Comparison of ENCODE assay signal across 1 cellular context in genomic region chr22:43151251-43152000, GRCh38.
TF ChIP-seq lines count a peak whose summit lies in the region.

TSS of gene TSPO (plus strand) at chr22:43151559. CDS start at chr22:43159239, 7,680 bp downstream.

TF ChIP-seq in K562, 482 proteins besides CTCF, POLR2A, EP300 and RAD21 (continued from another document and continues in another):
- TF ChIP-seq, protein P1, sequence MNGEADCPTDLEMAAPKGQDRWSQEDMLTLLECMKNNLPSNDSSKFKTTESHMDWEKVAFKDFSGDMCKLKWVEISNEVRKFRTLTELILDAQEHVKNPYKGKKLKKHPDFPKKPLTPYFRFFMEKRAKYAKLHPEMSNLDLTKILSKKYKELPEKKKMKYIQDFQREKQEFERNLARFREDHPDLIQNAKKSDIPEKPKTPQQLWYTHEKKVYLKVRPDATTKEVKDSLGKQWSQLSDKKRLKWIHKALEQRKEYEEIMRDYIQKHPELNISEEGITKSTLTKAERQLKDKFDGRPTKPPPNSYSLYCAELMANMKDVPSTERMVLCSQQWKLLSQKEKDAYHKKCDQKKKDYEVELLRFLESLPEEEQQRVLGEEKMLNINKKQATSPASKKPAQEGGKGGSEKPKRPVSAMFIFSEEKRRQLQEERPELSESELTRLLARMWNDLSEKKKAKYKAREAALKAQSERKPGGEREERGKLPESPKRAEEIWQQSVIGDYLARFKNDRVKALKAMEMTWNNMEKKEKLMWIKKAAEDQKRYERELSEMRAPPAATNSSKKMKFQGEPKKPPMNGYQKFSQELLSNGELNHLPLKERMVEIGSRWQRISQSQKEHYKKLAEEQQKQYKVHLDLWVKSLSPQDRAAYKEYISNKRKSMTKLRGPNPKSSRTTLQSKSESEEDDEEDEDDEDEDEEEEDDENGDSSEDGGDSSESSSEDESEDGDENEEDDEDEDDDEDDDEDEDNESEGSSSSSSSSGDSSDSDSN (IDR thresholded peaks at IDR 0.05; ENCODE audit: borderline replicate concordance in 1 of 2, low read depth in 2 of 2, low read length in 2 of 2): no peak
- TF ChIP-seq ZFX (CRISPR knock-in tag; IDR thresholded peaks at IDR 0.05): peak; percentile 51
- TF ChIP-seq, protein P2, sequence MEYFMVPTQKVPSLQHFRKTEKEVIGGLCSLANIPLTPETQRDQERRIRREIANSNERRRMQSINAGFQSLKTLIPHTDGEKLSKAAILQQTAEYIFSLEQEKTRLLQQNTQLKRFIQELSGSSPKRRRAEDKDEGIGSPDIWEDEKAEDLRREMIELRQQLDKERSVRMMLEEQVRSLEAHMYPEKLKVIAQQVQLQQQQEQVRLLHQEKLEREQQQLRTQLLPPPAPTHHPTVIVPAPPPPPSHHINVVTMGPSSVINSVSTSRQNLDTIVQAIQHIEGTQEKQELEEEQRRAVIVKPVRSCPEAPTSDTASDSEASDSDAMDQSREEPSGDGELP (CRISPR knock-in tag; IDR thresholded peaks at IDR 0.05; ENCODE audit: borderline replicate concordance): peak; percentile 21; the same call in 1 of the 2 replicates
- TF ChIP-seq CBX2 (IDR thresholded peaks at IDR 0.05; ENCODE audit: insufficient read depth, low read length, poor library complexity, severe bottlenecking): no peak
- TF ChIP-seq HMG20B (CRISPR knock-in tag; IDR thresholded peaks at IDR 0.05): no peak
- TF ChIP-seq, protein P3, sequence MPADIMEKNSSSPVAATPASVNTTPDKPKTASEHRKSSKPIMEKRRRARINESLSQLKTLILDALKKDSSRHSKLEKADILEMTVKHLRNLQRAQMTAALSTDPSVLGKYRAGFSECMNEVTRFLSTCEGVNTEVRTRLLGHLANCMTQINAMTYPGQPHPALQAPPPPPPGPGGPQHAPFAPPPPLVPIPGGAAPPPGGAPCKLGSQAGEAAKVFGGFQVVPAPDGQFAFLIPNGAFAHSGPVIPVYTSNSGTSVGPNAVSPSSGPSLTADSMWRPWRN (IDR thresholded peaks at IDR 0.05; ENCODE audit: low read depth): no peak
- no peak for TF ChIP-seq BRD9 (IDR thresholded peaks at IDR 0.05; ENCODE audit: low read depth, partially characterized antibody)
- TF ChIP-seq, protein P4, sequence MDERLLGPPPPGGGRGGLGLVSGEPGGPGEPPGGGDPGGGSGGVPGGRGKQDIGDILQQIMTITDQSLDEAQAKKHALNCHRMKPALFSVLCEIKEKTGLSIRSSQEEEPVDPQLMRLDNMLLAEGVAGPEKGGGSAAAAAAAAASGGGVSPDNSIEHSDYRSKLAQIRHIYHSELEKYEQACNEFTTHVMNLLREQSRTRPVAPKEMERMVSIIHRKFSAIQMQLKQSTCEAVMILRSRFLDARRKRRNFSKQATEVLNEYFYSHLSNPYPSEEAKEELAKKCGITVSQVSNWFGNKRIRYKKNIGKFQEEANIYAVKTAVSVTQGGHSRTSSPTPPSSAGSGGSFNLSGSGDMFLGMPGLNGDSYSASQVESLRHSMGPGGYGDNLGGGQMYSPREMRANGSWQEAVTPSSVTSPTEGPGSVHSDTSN (CRISPR knock-in tag; IDR thresholded peaks at IDR 0.05; ENCODE audit: low read depth): no peak
- TF ChIP-seq, protein P4 (tag; conservative IDR thresholded peaks at IDR 0.05; ENCODE audit: low read depth): no peak
- TF ChIP-seq ZC3H4 (CRISPR knock-in tag; IDR thresholded peaks at IDR 0.05; ENCODE audit: borderline replicate concordance): no peak
- TF ChIP-seq PKNOX1 (IDR thresholded peaks at IDR 0.05): no peak
- no peak for TF ChIP-seq POLR2AphosphoS5 (IDR thresholded peaks at IDR 0.05; ENCODE audit: control insufficient read depth, insufficient read depth, low read depth, low read length)
- TF ChIP-seq MBD2 (IDR thresholded peaks at IDR 0.05; ENCODE audit: borderline replicate concordance, low read depth): no peak
- 0 out of 2 replicates have a peak, but pooled peaks have one; percentile 37 for TF ChIP-seq LCOR (CRISPR knock-in tag; IDR thresholded peaks at IDR 0.05)
- TF ChIP-seq RBFOX2 (IDR thresholded peaks at IDR 0.05; ENCODE audit: low read depth, low read length): peak; percentile 51
- TF ChIP-seq RBM25 (IDR thresholded peaks at IDR 0.05; ENCODE audit: low read depth, low read length, severe bottlenecking): no peak
- TF ChIP-seq XRCC4 (IDR thresholded peaks at IDR 0.05; ENCODE audit: extremely low read depth, insufficient read depth, insufficient read length): no peak
- peak; percentile 31 for TF ChIP-seq NFIC (IDR thresholded peaks at IDR 0.05)
- TF ChIP-seq, protein P5, sequence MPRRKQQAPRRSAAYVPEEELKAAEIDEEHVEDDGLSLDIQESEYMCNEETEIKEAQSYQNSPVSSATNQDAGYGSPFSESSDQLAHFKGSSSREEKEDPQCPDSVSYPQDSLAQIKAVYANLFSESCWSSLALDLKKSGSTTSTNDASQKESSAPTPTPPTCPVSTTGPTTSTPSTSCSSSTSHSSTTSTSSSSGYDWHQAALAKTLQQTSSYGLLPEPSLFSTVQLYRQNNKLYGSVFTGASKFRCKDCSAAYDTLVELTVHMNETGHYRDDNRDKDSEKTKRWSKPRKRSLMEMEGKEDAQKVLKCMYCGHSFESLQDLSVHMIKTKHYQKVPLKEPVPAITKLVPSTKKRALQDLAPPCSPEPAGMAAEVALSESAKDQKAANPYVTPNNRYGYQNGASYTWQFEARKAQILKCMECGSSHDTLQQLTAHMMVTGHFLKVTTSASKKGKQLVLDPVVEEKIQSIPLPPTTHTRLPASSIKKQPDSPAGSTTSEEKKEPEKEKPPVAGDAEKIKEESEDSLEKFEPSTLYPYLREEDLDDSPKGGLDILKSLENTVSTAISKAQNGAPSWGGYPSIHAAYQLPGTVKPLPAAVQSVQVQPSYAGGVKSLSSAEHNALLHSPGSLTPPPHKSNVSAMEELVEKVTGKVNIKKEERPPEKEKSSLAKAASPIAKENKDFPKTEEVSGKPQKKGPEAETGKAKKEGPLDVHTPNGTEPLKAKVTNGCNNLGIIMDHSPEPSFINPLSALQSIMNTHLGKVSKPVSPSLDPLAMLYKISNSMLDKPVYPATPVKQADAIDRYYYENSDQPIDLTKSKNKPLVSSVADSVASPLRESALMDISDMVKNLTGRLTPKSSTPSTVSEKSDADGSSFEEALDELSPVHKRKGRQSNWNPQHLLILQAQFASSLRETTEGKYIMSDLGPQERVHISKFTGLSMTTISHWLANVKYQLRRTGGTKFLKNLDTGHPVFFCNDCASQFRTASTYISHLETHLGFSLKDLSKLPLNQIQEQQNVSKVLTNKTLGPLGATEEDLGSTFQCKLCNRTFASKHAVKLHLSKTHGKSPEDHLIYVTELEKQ (CRISPR knock-in tag; IDR thresholded peaks at IDR 0.05): no peak
- TF ChIP-seq NFE2 (IDR thresholded peaks at IDR 0.05; ENCODE audit: low read depth): no peak
- TF ChIP-seq E2F6 (IDR thresholded peaks at IDR 0.05; ENCODE audit: borderline replicate concordance in 1 of 2, extremely low read depth in 1 of 2, insufficient read depth in 1 of 2, insufficient read length in 1 of 2, low read depth in 1 of 2, low read length in 1 of 2, poor library complexity in 1 of 2, severe bottlenecking in 1 of 2): peak; percentile 97
- no peak for TF ChIP-seq ZHX1 (conservative IDR thresholded peaks at IDR 0.05; ENCODE audit: low read length)
- TF ChIP-seq KAT2B (IDR thresholded peaks at IDR 0.05; ENCODE audit: low read depth, low read length): no peak
- TF ChIP-seq, protein P6, sequence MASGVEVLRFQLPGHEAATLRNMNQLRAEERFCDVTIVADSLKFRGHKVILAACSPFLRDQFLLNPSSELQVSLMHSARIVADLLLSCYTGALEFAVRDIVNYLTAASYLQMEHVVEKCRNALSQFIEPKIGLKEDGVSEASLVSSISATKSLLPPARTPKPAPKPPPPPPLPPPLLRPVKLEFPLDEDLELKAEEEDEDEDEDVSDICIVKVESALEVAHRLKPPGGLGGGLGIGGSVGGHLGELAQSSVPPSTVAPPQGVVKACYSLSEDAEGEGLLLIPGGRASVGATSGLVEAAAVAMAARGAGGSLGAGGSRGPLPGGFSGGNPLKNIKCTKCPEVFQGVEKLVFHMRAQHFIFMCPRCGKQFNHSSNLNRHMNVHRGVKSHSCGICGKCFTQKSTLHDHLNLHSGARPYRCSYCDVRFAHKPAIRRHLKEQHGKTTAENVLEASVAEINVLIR (CRISPR knock-in tag; IDR thresholded peaks at IDR 0.05): no peak
- no peak for TF ChIP-seq FOXA3 (CRISPR knock-in tag; conservative IDR thresholded peaks at IDR 0.05 in 1 of 2, IDR thresholded peaks at IDR 0.05 in 1 of 2)
- peak; percentile 88 for TF ChIP-seq ZNF592 (IDR thresholded peaks at IDR 0.05)
- peak; percentile 71 for TF ChIP-seq POLR2G (IDR thresholded peaks at IDR 0.05; ENCODE audit: low read depth, low read length)
- no peak for TF ChIP-seq TBL1XR1 (IDR thresholded peaks at IDR 0.05; ENCODE audit: low read length in 2 of 2)
- TF ChIP-seq MCM2 (IDR thresholded peaks at IDR 0.05; ENCODE audit: low read depth): no peak
- TF ChIP-seq SNAPC5 (CRISPR knock-in tag; IDR thresholded peaks at IDR 0.05): no peak
- no peak for TF ChIP-seq NCOA6 (IDR thresholded peaks at IDR 0.05)
- TF ChIP-seq, protein P7, sequence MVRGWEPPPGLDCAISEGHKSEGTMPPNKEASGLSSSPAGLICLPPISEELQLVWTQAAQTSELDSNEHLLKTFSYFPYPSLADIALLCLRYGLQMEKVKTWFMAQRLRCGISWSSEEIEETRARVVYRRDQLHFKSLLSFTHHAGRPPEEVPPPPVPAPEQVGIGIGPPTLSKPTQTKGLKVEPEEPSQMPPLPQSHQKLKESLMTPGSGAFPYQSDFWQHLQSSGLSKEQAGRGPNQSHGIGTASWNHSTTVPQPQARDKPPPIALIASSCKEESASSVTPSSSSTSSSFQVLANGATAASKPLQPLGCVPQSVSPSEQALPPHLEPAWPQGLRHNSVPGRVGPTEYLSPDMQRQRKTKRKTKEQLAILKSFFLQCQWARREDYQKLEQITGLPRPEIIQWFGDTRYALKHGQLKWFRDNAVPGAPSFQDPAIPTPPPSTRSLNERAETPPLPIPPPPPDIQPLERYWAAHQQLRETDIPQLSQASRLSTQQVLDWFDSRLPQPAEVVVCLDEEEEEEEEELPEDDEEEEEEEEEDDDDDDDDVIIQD (CRISPR knock-in tag; IDR thresholded peaks at IDR 0.05): no peak
